ENCODE assay signal across 22 cellular contexts in genomic region chr10:15368456-15368855, GRCh38. TPM values are rescaled to one million over a fixed set of nuclear protein-coding genes. Genes with fewer than 3 reads are reported as not detected.
A peak's percentile ranks its signal among the peaks of the same experiment; 100 is the strongest.
DNase-seq lines count a peak whose midpoint lies in the region; ATAC-seq and TF ChIP-seq lines count a peak whose summit lies in the region.
"Had no signal": no experiment of that assay in that cellular context is flagged by ENCODE, and none has a peak within 500 bp of the region (broad histone marks: within the 10 kb centered on the region; RNA-seq: fewer than 3 reads in every experiment).

No MANE protein-coding gene starts in this region.

- H3K4me1 ChIP-seq in BLaER1 (peaks cover 39% of the 10 kb centered on the region), HUES48 (ENCODE audit: control insufficient read depth, insufficient read depth, low read length) (peaks cover 16% of the 10 kb centered on the region), fibroblast of lung (ENCODE audit: control insufficient read depth, extremely low read depth, insufficient read depth, low read length) (no peaks in the 10 kb centered on the region), neural progenitor cell (peaks cover 8% of the 10 kb centered on the region)

- H3K79me2 ChIP-seq in fibroblast of lung (ENCODE audit: control insufficient read depth, insufficient read depth, low read length) (peaks cover 8% of the 10 kb centered on the region), neural progenitor cell (ENCODE audit: low read depth) (peaks cover 56% of the 10 kb centered on the region)

- H3K27ac ChIP-seq in BLaER1 = no peak overlapping the region
- no peak overlapping the region for H3K27ac ChIP-seq in HUES48 (ENCODE audit: low read depth, low read length)
- no peak overlapping the region for H3K27ac ChIP-seq in fibroblast of lung (ENCODE audit: insufficient read depth, low read length)
- H3K27ac ChIP-seq in neural progenitor cell = no peak overlapping the region
- H3K27ac ChIP-seq: brain microvascular endothelial cell, SK-N-MC, WERI-Rb-1 had no signal

- no peak for ATAC-seq in GM18907 (IDR thresholded peaks at IDR 0.05; ENCODE audit: unreplicated experiment)
- no peak for ATAC-seq in GM18505 (IDR thresholded peaks at IDR 0.05; ENCODE audit: unreplicated experiment)
- ATAC-seq: natural killer cell treated with Interleukin-12 subunit alpha and Interleukin-12 subunit beta and Interleukin-15 and Interleukin-18, amount 100 ng/mL, for 72 hours had no signal

- peak overlapping the region; percentile 99 for H3K4me2 ChIP-seq in BLaER1
- peak overlapping the region; percentile 54 for H3K4me2 ChIP-seq in fibroblast of lung (ENCODE audit: extremely low read depth, insufficient read depth, low read length)
- peak overlapping the region; percentile 86 for H3K4me2 ChIP-seq in neural progenitor cell

- H4K20me1 ChIP-seq in BLaER1 = peaks cover 50% of the 10 kb centered on the region
- no peaks in the 10 kb centered on the region for H4K20me1 ChIP-seq in fibroblast of lung (ENCODE audit: control insufficient read depth, extremely low read depth, insufficient read depth, low read length)
- H4K20me1 ChIP-seq in neural progenitor cell (ENCODE audit: low read depth) = peaks cover 10% of the 10 kb centered on the region

- peaks cover 21% of the 10 kb centered on the region for H3K4me1 Mint-ChIP-seq in neural progenitor cell

- H3K27me3 Mint-ChIP-seq in neural progenitor cell (ENCODE audit: insufficient read depth, low read depth) = peaks cover 8% of the 10 kb centered on the region

- peaks cover 19% of the 10 kb centered on the region for H3K36me3 ChIP-seq in BLaER1
- H3K36me3 ChIP-seq in HUES48 (ENCODE audit: control insufficient read depth, insufficient read depth, low read length) = peaks cover 3% of the 10 kb centered on the region; the same call in 1 of the 2 replicates
- no peaks in the 10 kb centered on the region for H3K36me3 ChIP-seq in fibroblast of lung (ENCODE audit: control insufficient read depth, insufficient read depth, low read length)
- H3K36me3 ChIP-seq in neural progenitor cell = no peaks in the 10 kb centered on the region
- H3K36me3 ChIP-seq: brain microvascular endothelial cell, WERI-Rb-1 had no signal

- peak overlapping the region; percentile 52 for H3K4me3 Mint-ChIP-seq in neural progenitor cell
- H3K4me3 Mint-ChIP-seq: natural killer cell treated with Interleukin-12 subunit alpha and Interleukin-12 subunit beta and Interleukin-15 and Interleukin-18, amount 100 ng/mL, for 72 hours had no signal

- no peak for TF ChIP-seq CTCF in fibroblast of lung (conservative IDR thresholded peaks at IDR 0.05 in 1 of 2, IDR thresholded peaks at IDR 0.05 in 1 of 2; ENCODE audit: low read depth in 1 of 2, low read length in 2 of 2)
- TF ChIP-seq CTCF in neural progenitor cell (IDR thresholded peaks at IDR 0.05) = no peak

- peaks cover 14% of the 10 kb centered on the region for H3K9me3 Mint-ChIP-seq in neural progenitor cell
- H3K9me3 Mint-ChIP-seq: natural killer cell treated with Interleukin-12 subunit alpha and Interleukin-12 subunit beta and Interleukin-15 and Interleukin-18, amount 100 ng/mL, for 72 hours had no signal

- H3K9ac ChIP-seq in BLaER1 = no peak overlapping the region; the same call in 1 of the 2 replicates
- no peak overlapping the region for H3K9ac ChIP-seq in HUES48 (ENCODE audit: low read depth, low read length)
- H3K9ac ChIP-seq in fibroblast of lung (ENCODE audit: insufficient read depth, low read length) = no peak overlapping the region
- no peak overlapping the region for H3K9ac ChIP-seq in neural progenitor cell

- H2AFZ ChIP-seq in fibroblast of lung (ENCODE audit: low read length) (no peak overlapping the region), neural progenitor cell (replicated peaks) (no peak overlapping the region)

- H3K27me3 ChIP-seq in BLaER1 (no peaks in the 10 kb centered on the region), HUES48 (ENCODE audit: control insufficient read depth, insufficient read depth, low read length) (peaks cover 6% of the 10 kb centered on the region; the same call in 1 of the 2 replicates), fibroblast of lung (ENCODE audit: control insufficient read depth, insufficient read depth, low read length) (no peaks in the 10 kb centered on the region), neural progenitor cell (peaks cover 16% of the 10 kb centered on the region)
- H3K27me3 ChIP-seq: brain microvascular endothelial cell had no signal

- H3K27ac Mint-ChIP-seq in neural progenitor cell = no peak overlapping the region
- H3K27ac Mint-ChIP-seq: CD14-positive monocyte; natural killer cell treated with Interleukin-12 subunit alpha and Interleukin-12 subunit beta and Interleukin-15 and Interleukin-18, amount 100 ng/mL, for 72 hours had no signal

- H3K4me3 ChIP-seq in BLaER1 (no peak overlapping the region), HUES48 (ENCODE audit: low read depth, low read length) (0 out of 2 replicates have a peak overlapping the region, but pooled peaks have one; percentile 14), fibroblast of lung (replicated peaks in 1 of 4; ENCODE audit: control extremely low read depth in 1 of 4, insufficient read depth in 1 of 4, low read depth in 3 of 4, low read length in 4 of 4) (peak overlapping the region in 1 of 4 experiments; percentile 24), neural progenitor cell (peak overlapping the region; percentile 67)
- H3K4me3 ChIP-seq: SK-N-MC had no signal

- peaks cover 7% of the 10 kb centered on the region for H3F3A ChIP-seq in neural progenitor cell (ENCODE audit: low read depth)

- TF ChIP-seq POLR2A in GM18505 (IDR thresholded peaks at IDR 0.05; ENCODE audit: borderline replicate concordance, extremely low read depth, insufficient read depth, insufficient read length) = no peak

- H3K9me3 ChIP-seq in BLaER1 (peaks cover 21% of the 10 kb centered on the region), HUES48 (ENCODE audit: control insufficient read depth, insufficient read depth, low read length) (no peaks in the 10 kb centered on the region), fibroblast of lung (ENCODE audit: control insufficient read depth, insufficient read depth, low read depth, low read length) (no peaks in the 10 kb centered on the region), neural progenitor cell (ENCODE audit: low read depth) (no peaks in the 10 kb centered on the region)

- DNase-seq in fibroblast of lung (ENCODE audit: low read depth in 2 of 2) (no peak), neural progenitor cell (ENCODE audit: low spot score) (no peak), T-helper 2 cell (no peak), NAMALWA (ENCODE audit: low spot score) (no peak)
- DNase-seq: activated CD4-positive, alpha-beta T cell treated with anti-CD3 and anti-CD28 coated beads, Interleukin-2, amount 50 U/mL, for 1 hour; activated effector memory CD4-positive, alpha-beta T cell treated with Interleukin-2 at 50 U/mL for 16 hours; brain microvascular endothelial cell; cortex of kidney; foreskin fibroblast; GF-D8; GOT3; NCI-H1092; NCI-H2081 treated with DMSO at 0.1 percent for 48 hours; stimulated activated CD4-positive, alpha-beta T cell treated with anti-CD3 and anti-CD28 coated beads, Interleukin-12 subunit alpha, Interleukin-12 subunit beta, amount 100 ng/mL, for 4 hours; WERI-Rb-1 had no signal

- peaks cover 16% of the 10 kb centered on the region for H3K36me3 Mint-ChIP-seq in neural progenitor cell
- H3K36me3 Mint-ChIP-seq: natural killer cell treated with Interleukin-12 subunit alpha and Interleukin-12 subunit beta and Interleukin-15 and Interleukin-18, amount 100 ng/mL, for 72 hours had no signal

RNA-seq across cellular contexts. Expression of gene FAM171A1, which starts 2.6 kb away (rescaled TPM):
- total RNA-seq in fibroblast of lung (6.2 and 8.8 TPM in 2 replicates), neural progenitor cell (ENCODE audit: low replicate concordance) (28.2 and 32.2 TPM in 2 replicates)
- 10.3 and 24.9 TPM in 2 replicates for polyA plus RNA-seq in fibroblast of lung
- 11.0 and 24.0 TPM in 2 replicates for polyA plus RNA-seq in fibroblast of lung (2012)
- 8.9 and 25.3 TPM in 2 replicates for polyA minus RNA-seq in fibroblast of lung (ENCODE audit: low replicate concordance)
- polyA plus RNA-seq: CD14-positive monocyte had no signal
